10 cellular contexts compared by ENCODE assay signal in genomic region chr6:17855381-17855780, GRCh38.
"Had no signal": no experiment of that assay in that cellular context is flagged by ENCODE, and none has a peak within 500 bp of the region (broad histone marks: within the 10 kb centered on the region; RNA-seq: fewer than 3 reads in every experiment).

No MANE protein-coding gene starts in this region.

- H3K9ac ChIP-seq: GM23248 had no signal

- H2AFZ ChIP-seq: GM23248 had no signal

- H3K27ac ChIP-seq: GM23248, HL-60 had no signal

- H3K4me3 ChIP-seq: GM23248, HAP-1, K562 had no signal

- DNase-seq: GM23248, GOT3, H7, Kasumi-1, KG1 had no signal

- ATAC-seq: HCT116, HepG2, K562 had no signal

- H3K9me3 ChIP-seq: HAP-1 had no signal
